ENCODE assay signal across 25 cellular contexts in genomic region chr10:130877131-130877530, GRCh38.
"Had no signal": no experiment of that assay in that cellular context is flagged by ENCODE, and none has a peak within 500 bp of the region (broad histone marks: within the 10 kb centered on the region; RNA-seq: fewer than 3 reads in every experiment).

No MANE protein-coding gene starts in this region.

- H3K9me3 Mint-ChIP-seq: activated CD4-positive, alpha-beta T cell treated with anti-CD3 and anti-CD28 coated beads, Interleukin-2, amount 10 ng/mL, durations not matched to agents 7 days and 5 days; activated naive CD4-positive, alpha-beta T cell treated with anti-CD3 and anti-CD28 coated beads for 36 hours; activated T-cell treated with anti-CD3 and anti-CD28 coated beads, Interleukin-2, amount 50 U/mL, for 4 hours; activated T-helper 1 cell treated with anti-CD3 and anti-CD28 coated beads, Interleukin-12 subunit alpha, Interleukin-12 subunit beta, Interleukin-2, Interleukin-4 antibody, amounts not matched to agents 30 ng/mL and 10 ng/mL and 1 ng/mL, durations not matched to agents 14 hours and 24 hours and 36 hours; T-helper 1 cell treated with Interleukin-12 subunit alpha and Interleukin-12 subunit beta and Interleukin-4 antibody, amounts not matched to agents 30 μg/mL and 1 μg/mL, for 36 hours; T-helper 2 cell treated with Interferon-gamma antibody and Interleukin-4, amounts not matched to agents 5 μg/mL and 100 μg/mL, for 36 hours had no signal

- H3K27ac Mint-ChIP-seq: activated CD4-positive, alpha-beta T cell treated with anti-CD3 and anti-CD28 coated beads for 36 hours; activated CD4-positive, alpha-beta T cell treated with anti-CD3 and anti-CD28 coated beads, Interleukin-2, amount 10 ng/mL, durations not matched to agents 7 days and 5 days; activated naive CD4-positive, alpha-beta T cell treated with anti-CD3 and anti-CD28 coated beads for 36 hours; activated naive CD4-positive, alpha-beta T cell treated with anti-CD3 and anti-CD28 coated beads, Interleukin-2, amount 50 U/mL, for 72 hours; activated T-helper 1 cell treated with anti-CD3 and anti-CD28 coated beads, Interleukin-12 subunit alpha, Interleukin-12 subunit beta, Interleukin-2, Interleukin-4 antibody, amounts not matched to agents 30 ng/mL and 10 ng/mL and 1 ng/mL, durations not matched to agents 14 hours and 24 hours and 36 hours; T-helper 1 cell treated with Interleukin-12 subunit alpha and Interleukin-12 subunit beta and Interleukin-4 antibody, amounts not matched to agents 30 μg/mL and 1 μg/mL, for 36 hours; T-helper 2 cell treated with Interferon-gamma antibody and Interleukin-4, amounts not matched to agents 5 μg/mL and 100 μg/mL, for 36 hours; WTC11 had no signal

- H3K4me1 Mint-ChIP-seq: activated CD4-positive, alpha-beta T cell treated with anti-CD3 and anti-CD28 coated beads, Interleukin-2, amount 10 ng/mL, durations not matched to agents 7 days and 5 days; WTC11 had no signal

- H3K4me3 Mint-ChIP-seq: activated CD4-positive, alpha-beta T cell treated with anti-CD3 and anti-CD28 coated beads for 36 hours; activated CD4-positive, alpha-beta T cell treated with anti-CD3 and anti-CD28 coated beads, Interleukin-2, amount 10 ng/mL, durations not matched to agents 7 days and 5 days; activated naive CD4-positive, alpha-beta T cell treated with anti-CD3 and anti-CD28 coated beads for 36 hours; activated T-cell treated with anti-CD3 and anti-CD28 coated beads, Interleukin-2, amount 50 U/mL, for 4 hours; activated T-helper 1 cell treated with anti-CD3 and anti-CD28 coated beads, Interleukin-12 subunit alpha, Interleukin-12 subunit beta, Interleukin-2, Interleukin-4 antibody, amounts not matched to agents 30 ng/mL and 10 ng/mL and 1 ng/mL, durations not matched to agents 14 hours and 24 hours and 36 hours; T-helper 1 cell treated with Interleukin-12 subunit alpha and Interleukin-12 subunit beta and Interleukin-4 antibody, amounts not matched to agents 30 μg/mL and 1 μg/mL, for 36 hours; T-helper 2 cell treated with Interferon-gamma antibody and Interleukin-4, amounts not matched to agents 5 μg/mL and 100 μg/mL, for 36 hours; WTC11 had no signal

- ATAC-seq: activated CD4-positive, alpha-beta T cell treated with anti-CD3 and anti-CD28 coated beads for 36 hours; activated CD4-positive, CD25-positive, alpha-beta regulatory T cell treated with anti-CD3 and anti-CD28 coated beads, Interleukin-2, amount 50 U/mL, for 24 hours; activated naive CD4-positive, alpha-beta T cell treated with anti-CD3 and anti-CD28 coated beads, Interleukin-2, amount 50 U/mL, for 72 hours; activated T-cell treated with anti-CD3 and anti-CD28 coated beads, Interleukin-2, amount 50 U/mL, for 4 hours; body of pancreas; Panc1; WTC11 had no signal

- H3K27me3 Mint-ChIP-seq: activated CD4-positive, alpha-beta T cell treated with anti-CD3 and anti-CD28 coated beads for 36 hours; activated CD4-positive, alpha-beta T cell treated with anti-CD3 and anti-CD28 coated beads, Interleukin-2, amount 10 ng/mL, durations not matched to agents 7 days and 5 days had no signal

- DNase-seq: activated CD4-positive, alpha-beta T cell treated with anti-CD3 and anti-CD28 coated beads for 36 hours; activated CD4-positive, alpha-beta T cell treated with anti-CD3 and anti-CD28 coated beads, Interleukin-2, amount 10 ng/mL, durations not matched to agents 7 days and 5 days; activated CD4-positive, alpha-beta T cell treated with anti-CD3 and anti-CD28 coated beads, Interleukin-2, amount 50 U/mL, for 48 hours; activated CD8-positive, alpha-beta memory T cell treated with anti-CD3 and anti-CD28 coated beads, Interleukin-2, amount 50 U/mL, for 4 hours; activated gamma-delta T cell treated with Interleukin-2 at 50 U/mL for 16 hours; activated naive CD4-positive, alpha-beta T cell treated with anti-CD3 and anti-CD28 coated beads for 36 hours; activated T-cell treated with anti-CD3 and anti-CD28 coated beads for 4 hours; activated T-cell treated with anti-CD3 and anti-CD28 coated beads, Interleukin-2, amount 50 U/mL, for 4 hours; adrenal gland; body of pancreas; cerebellar nuclear complex; NCI-H1105; NCI-H1417 treated with DMSO at 0.1 percent for 48 hours; NCI-H2029; NCI-H345; NCI-H524 treated with DMSO at 0.1 percent for 48 hours; SHP77; SJCRH30 had no signal
